In the genomic region with DNA sequence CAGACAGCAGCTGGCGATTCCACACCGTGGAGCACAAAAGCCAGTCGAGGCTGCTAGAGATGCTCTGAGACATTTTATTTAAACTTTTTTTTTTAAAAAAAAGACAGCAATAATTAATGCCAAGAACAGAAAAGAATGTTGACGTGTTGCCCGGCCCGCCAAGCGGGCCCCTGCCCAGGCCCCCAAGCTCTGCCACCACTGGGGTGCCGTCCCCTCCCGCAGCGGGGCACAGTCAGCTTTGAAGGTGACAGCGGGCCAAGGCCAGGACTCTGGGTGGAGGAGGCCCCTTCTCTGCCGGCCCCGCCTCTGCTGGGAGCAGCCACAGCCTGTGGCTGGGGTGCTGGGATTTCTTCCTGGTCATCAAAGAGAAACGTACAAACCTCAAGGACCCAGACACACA, we compare ENCODE assay signal across 1 cellular context.
TF ChIP-seq lines count a peak whose summit lies in the region.

No MANE protein-coding gene starts in this region.

TF ChIP-seq in K562, 482 proteins besides CTCF, POLR2A, EP300 and RAD21:
- 0 out of 2 replicates have a peak, but pooled peaks have one; percentile 2 for TF ChIP-seq RBFOX2 (IDR thresholded peaks at IDR 0.05; ENCODE audit: low read depth, low read length)
- TF ChIP-seq LEF1 (IDR thresholded peaks at IDR 0.05) = no peak
